In genomic region chr19:18017275-18018083, GRCh38 we compare ENCODE assay signal across 12 cellular contexts. TPM values are rescaled to one million over a fixed set of nuclear protein-coding genes. Genes with fewer than 3 reads are reported as not detected.
DNase-seq lines count a peak whose midpoint lies in the region; ATAC-seq and TF ChIP-seq lines count a peak whose summit lies in the region.
"Had no signal": no experiment of that assay in that cellular context is flagged by ENCODE, and none has a peak within 500 bp of the region (broad histone marks: within the 10 kb centered on the region; RNA-seq: fewer than 3 reads in every experiment).

No MANE protein-coding gene starts in this region.

- intact Hi-C loops in CD14-positive monocyte (cut with micrococcal nuclease): loop anchor here in 1 of 2 donors (1.0 kb wide), 1 partner anchor 8 kb away; no protein-coding TSS in a partner anchor
- intact Hi-C loops in psoas muscle (cut with DNase I): no loop called here

- no peaks in the 10 kb centered on the region for H3K9me3 ChIP-seq in fibroblast of lung (ENCODE audit: control insufficient read depth, insufficient read depth, low read depth, low read length)
- no peaks in the 10 kb centered on the region for H3K9me3 ChIP-seq in psoas muscle

- H3K9me3 Mint-ChIP-seq in CD14-positive monocyte (peaks cover 0 to 9% (median 4%) of the 10 kb centered on the region in 7 donors), T-cell (no peaks in the 10 kb centered on the region)

- H3K4me1 ChIP-seq in fibroblast of lung (ENCODE audit: control insufficient read depth, extremely low read depth, insufficient read depth, low read length): peaks cover 17% of the 10 kb centered on the region
- H3K4me1 ChIP-seq in psoas muscle: peaks cover 57% of the 10 kb centered on the region

- H3K9ac ChIP-seq in fibroblast of lung (ENCODE audit: insufficient read depth, low read length): no peak overlapping the region

- no peak overlapping the region for H3K4me3 ChIP-seq in fibroblast of lung (replicated peaks in 1 of 4; ENCODE audit: control extremely low read depth in 1 of 4, insufficient read depth in 1 of 4, low read depth in 3 of 4, low read length in 4 of 4)
- H3K4me3 ChIP-seq in psoas muscle: no peak overlapping the region

- POLR2A ChIA-PET in T-cell (lab: Charles Lee): no interaction called here

- peaks cover 0 to 6% (median 4%) of the 10 kb centered on the region in 3 donors for H3K27me3 Mint-ChIP-seq in CD14-positive monocyte (ENCODE audit: low read depth in 3 of 3)
- H3K27me3 Mint-ChIP-seq in T-cell: no peaks in the 10 kb centered on the region

- H3K27ac Mint-ChIP-seq in CD14-positive monocyte (peak overlapping the region; percentile 63 to 92 (median 78)), T-cell (peak overlapping the region; percentile 86 to 95)

- no peak overlapping the region for H3K4me2 ChIP-seq in fibroblast of lung (ENCODE audit: extremely low read depth, insufficient read depth, low read length)

- no peaks in the 10 kb centered on the region for H4K20me1 ChIP-seq in fibroblast of lung (ENCODE audit: control insufficient read depth, extremely low read depth, insufficient read depth, low read length)

- H3K27ac ChIP-seq in fibroblast of lung (ENCODE audit: insufficient read depth, low read length) (no peak overlapping the region), psoas muscle (peak overlapping the region; percentile 97)

- 14 to 17% (median 17%) methylated on average over 15 of the region's 15 CpGs for WGBS in psoas muscle, 3 donors

- TF ChIP-seq CTCF in CD14-positive monocyte (IDR thresholded peaks at IDR 0.05) (no peak), fibroblast of lung (conservative IDR thresholded peaks at IDR 0.05 in 1 of 2, IDR thresholded peaks at IDR 0.05 in 1 of 2; ENCODE audit: low read depth in 1 of 2, low read length in 2 of 2) (no peak), psoas muscle (IDR thresholded peaks at IDR 0.05) (no peak)

- H3K4me1 Mint-ChIP-seq in CD14-positive monocyte: peaks cover 74% of the 10 kb centered on the region
- H3K4me1 Mint-ChIP-seq in T-cell: peaks cover 80 to 86% (median 81%) of the 10 kb centered on the region in 3 donors

- ATAC-seq in T-cell (replicated peaks in 1 of 4): no peak
- ATAC-seq in psoas muscle: peak; percentile 43 to 56 (median 51)

- H3K27me3 ChIP-seq in fibroblast of lung (ENCODE audit: control insufficient read depth, insufficient read depth, low read length) (no peaks in the 10 kb centered on the region), psoas muscle (ENCODE audit: insufficient read depth in 3 of 3, low read length in 2 of 3) (no peaks in the 10 kb centered on the region)

- H2AFZ ChIP-seq in fibroblast of lung (ENCODE audit: low read length): peak overlapping the region; percentile 14

- peak overlapping the region; percentile 34 to 76 for H3K4me3 Mint-ChIP-seq in CD14-positive monocyte
- peak overlapping the region in 1 of 3 donors; percentile 47 for H3K4me3 Mint-ChIP-seq in T-cell

- peaks cover 34 to 37% of the 10 kb centered on the region in 2 donors for H3K36me3 Mint-ChIP-seq in CD14-positive monocyte
- peaks cover 29% of the 10 kb centered on the region for H3K36me3 Mint-ChIP-seq in T-cell

- peaks cover 5% of the 10 kb centered on the region for H3K36me3 ChIP-seq in fibroblast of lung (ENCODE audit: control insufficient read depth, insufficient read depth, low read length)
- H3K36me3 ChIP-seq in psoas muscle (ENCODE audit: insufficient read depth in 1 of 2, low read depth in 1 of 2): peaks cover 9 to 32% of the 10 kb centered on the region in 2 donors

- no peak for TF ChIP-seq POLR2A in erythroblast (IDR thresholded peaks at IDR 0.05; ENCODE audit: low read length)

- CTCF ChIA-PET in T-cell (lab: Charles Lee): no interaction called here

- DNase-seq in CD14-positive monocyte (ENCODE audit: low spot score): no peak
- no peak for DNase-seq in T-cell
- no peak for DNase-seq in fibroblast of lung (ENCODE audit: low read depth in 2 of 2)
- peak; percentile 71 to 89 for DNase-seq in psoas muscle
- DNase-seq in erythroblast (lab: John Stamatoyannopoulos, UW): no peak
- DNase-seq in ecto neural progenitor cell (ENCODE audit: low spot score): no peak
- no peak for DNase-seq in stimulated activated CD4-positive, alpha-beta T cell treated with anti-CD3 and anti-CD28 coated beads, Interleukin-4, amount 100 ng/mL, for 1 hour
- no peak for DNase-seq in stimulated activated CD4-positive, alpha-beta T cell treated with anti-CD3 and anti-CD28 coated beads, Interleukin-2, amount 100 ng/mL, for 24 hours
- DNase-seq: activated CD4-positive, alpha-beta T cell treated with anti-CD3 and anti-CD28 coated beads for 1 hour; COR-L47; Kasumi-1; OCI-M1 had no signal

- H3K79me2 ChIP-seq in fibroblast of lung (ENCODE audit: control insufficient read depth, insufficient read depth, low read length): no peaks in the 10 kb centered on the region

RNA-seq across cellular contexts. Expression of gene ARRDC2, which starts 9.5 kb away (rescaled TPM):
- 10 to 100 TPM; 13.8 to 23.9 TPM for polyA plus RNA-seq in CD14-positive monocyte
- total RNA-seq in T-cell: 100 to 1,000 TPM; 163 to 195 (median 188) TPM
- 3.9 and 9.1 TPM in 2 replicates for total RNA-seq in fibroblast of lung
- polyA plus RNA-seq in fibroblast of lung: 2.1 and 3.0 TPM in 2 replicates
- 2.3 and 3.5 TPM in 2 replicates for polyA plus RNA-seq in fibroblast of lung (2012)
- polyA minus RNA-seq in fibroblast of lung (ENCODE audit: low replicate concordance): 0.96 and 4.6 TPM in 2 replicates
- total RNA-seq in psoas muscle: 100 to 1,000 TPM in 2 of 4 donors, 10 to 100 TPM in 2; 43.4 to 399 (median 98.4) TPM
- polyA plus RNA-seq in psoas muscle: 100 to 1,000 TPM; 173 to 294 (median 281) TPM

RNA-seq across cellular contexts. Expression of gene KCNN1, which starts 50.6 kb away (rescaled TPM):
- polyA plus RNA-seq in CD14-positive monocyte: not detected
- not detected for total RNA-seq in T-cell
- total RNA-seq in fibroblast of lung: under 0.01 TPM in 2 replicates
- not detected in 2 replicates for polyA plus RNA-seq in fibroblast of lung
- not detected in 2 replicates for polyA plus RNA-seq in fibroblast of lung (2012)
- not detected in 2 replicates for polyA minus RNA-seq in fibroblast of lung (ENCODE audit: low replicate concordance)
- total RNA-seq in psoas muscle: not detected
- polyA plus RNA-seq in psoas muscle: under 1 TPM in 2 of 3 donors, not detected in 1; 0.01 to 0.06 TPM

Comparison
In these comparisons a context has a peak if more than half of its experiments do, and no peak if none do; other contexts are left out.
1. DNase-seq: peak in psoas muscle (2 of 2); none in CD14-positive monocyte (single experiment), T-cell (0 of 34), fibroblast of lung (0 of 2), erythroblast (0 of 2), ecto neural progenitor cell (single experiment), stimulated activated CD4-positive, alpha-beta T cell treated with anti-CD3 and anti-CD28 coated beads, Interleukin-4, amount 100 ng/mL, for 1 hour (single experiment) and stimulated activated CD4-positive, alpha-beta T cell treated with anti-CD3 and anti-CD28 coated beads, Interleukin-2, amount 100 ng/mL, for 24 hours (0 of 2).
2. ATAC-seq: peak in psoas muscle (4 of 4); none in T-cell (0 of 4).